In the genomic region with DNA sequence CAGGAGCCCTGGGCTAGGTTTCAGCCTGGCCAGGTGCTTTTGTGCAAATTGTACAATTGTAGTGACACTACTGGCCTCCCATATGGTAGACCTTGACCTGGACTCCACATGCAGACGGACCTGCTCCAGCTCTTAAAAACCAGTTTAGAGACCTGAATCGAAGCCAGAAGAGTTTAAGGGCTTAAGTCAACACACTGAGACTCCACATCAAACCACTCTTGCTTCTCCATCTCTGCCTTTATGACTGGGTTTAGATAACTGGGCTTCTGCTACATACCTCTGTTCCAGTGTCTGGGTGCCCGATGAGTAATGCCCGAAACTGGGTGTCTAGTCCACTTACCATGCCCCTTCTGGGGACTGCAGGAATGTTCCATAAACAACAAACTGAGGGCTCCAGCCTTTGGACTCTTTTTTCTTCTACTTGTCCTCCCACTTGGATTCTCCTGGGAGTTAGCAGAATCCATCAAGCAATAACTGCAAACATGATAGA, we compare ENCODE assay signal across 13 cellular contexts. TPM values are rescaled to one million over a fixed set of nuclear protein-coding genes. Genes with fewer than 3 reads are reported as not detected.
DNase-seq lines count a peak whose midpoint lies in the region; ATAC-seq, FAIRE-seq and TF ChIP-seq lines count a peak whose summit lies in the region.
"Had no signal": no experiment of that assay in that cellular context is flagged by ENCODE, and none has a peak within 500 bp of the region (broad histone marks: within the 10 kb centered on the region; RNA-seq: fewer than 3 reads in every experiment).

No MANE protein-coding gene starts in this region.

- no peak for TF ChIP-seq CTCF in K562 (IDR thresholded peaks at IDR 0.05 in 2 of 3, conservative IDR thresholded peaks at IDR 0.05 in 1 of 3; ENCODE audit: insufficient read depth in 2 of 3, low read depth in 1 of 3, low read length in 3 of 3)
- TF ChIP-seq CTCF in lower lobe of right lung (IDR thresholded peaks at IDR 0.05), result no peak

- no peaks in the 10 kb centered on the region for H3K4me1 Mint-ChIP-seq in stimulated activated naive B cell treated with anti-CD40 and anti-IgM and Interleukin-4, amounts not matched to agents 10 μg/mL and 1 μg/mL and 100 μg/mL, for 72 hours

- WGBS in K562 (ENCODE audit: insufficient coverage, low coverage, missing lambda C conversion rate), result 40% methylated on average over 4 of the region's 4 CpGs

- H3K4me3 ChIP-seq in K562 (no peak overlapping the region), lower lobe of right lung (no peak overlapping the region)
- H3K4me3 ChIP-seq: BLaER1, ovary had no signal

- 0 out of 2 replicates have a peak overlapping the region, but pooled peaks have one; percentile 21 for H2AFZ ChIP-seq in K562 (ENCODE audit: low read depth, low read length)

- H3K36me3 Mint-ChIP-seq in stimulated activated naive B cell treated with anti-CD40 and anti-IgM and Interleukin-4, amounts not matched to agents 10 μg/mL and 1 μg/mL and 100 μg/mL, for 72 hours, result no peaks in the 10 kb centered on the region

- peak; percentile 26 for DNase-seq in stimulated activated CD4-positive, alpha-beta T cell treated with anti-CD3 and anti-CD28 coated beads, Interleukin-15, amount 100 ng/mL, for 24 hours
- DNase-seq in stimulated activated CD4-positive, alpha-beta T cell treated with anti-CD3 and anti-CD28 coated beads, Interleukin-12 subunit alpha, Interleukin-12 subunit beta, amount 100 ng/mL, for 4 hours, result no peak
- DNase-seq in K562 (ENCODE audit: extremely low read depth in 1 of 4, low spot score in 3 of 4) (no peak), lower lobe of right lung (no peak), epidermal melanocyte (ENCODE audit: insufficient read length, low spot score) (no peak)
- no peak for DNase-seq in stimulated activated naive B cell treated with anti-CD40 and anti-IgM and Interleukin-4, amounts not matched to agents 10 μg/mL and 1 μg/mL and 100 μg/mL, for 72 hours
- no peak for DNase-seq in effector CD4-positive, alpha-beta T cell
- DNase-seq: NCI-H1092, ovary, Right ventricle myocardium superior had no signal

- no peaks in the 10 kb centered on the region for H3K36me3 ChIP-seq in K562 (ENCODE audit: control insufficient read depth, insufficient read depth, low read length)
- H3K36me3 ChIP-seq in lower lobe of right lung, result no peaks in the 10 kb centered on the region
- H3K36me3 ChIP-seq: BLaER1, ovary had no signal

- H3K27me3 ChIP-seq in K562 (ENCODE audit: control insufficient read depth in 2 of 2, insufficient read depth in 2 of 2, low read length in 2 of 2), result no peaks in the 10 kb centered on the region
- H3K27me3 ChIP-seq in lower lobe of right lung (ENCODE audit: low read depth), result no peaks in the 10 kb centered on the region
- H3K27me3 ChIP-seq: BLaER1, ovary had no signal

- H3K9me3 Mint-ChIP-seq in stimulated activated naive B cell treated with anti-CD40 and anti-IgM and Interleukin-4, amounts not matched to agents 10 μg/mL and 1 μg/mL and 100 μg/mL, for 72 hours, result no peaks in the 10 kb centered on the region

- no peak for FAIRE-seq in K562 (lab: Jason Lieb, UNC)

- H3K79me2 ChIP-seq in K562 (ENCODE audit: control insufficient read depth, insufficient read depth, low read length), result no peaks in the 10 kb centered on the region

- CTCF ChIA-PET in K562 (lab: Yijun Ruan, JAX; ENCODE audit: low intra/inter-chr PET ratio), result no interaction called here

- no peak for TF ChIP-seq RAD21 in K562 (CRISPR knock-in tag; conservative IDR thresholded peaks at IDR 0.05 in 1 of 2, IDR thresholded peaks at IDR 0.05 in 1 of 2)

- H3K4me1 ChIP-seq in K562 (replicated peaks in 1 of 2; ENCODE audit: control insufficient read depth in 2 of 2, insufficient read depth in 2 of 2, low read length in 2 of 2) (peaks cover 0 to 2% of the 10 kb centered on the region in 2 experiments; a peak in 3 of 5 replicates), lower lobe of right lung (peaks cover 56% of the 10 kb centered on the region)

- H4K20me1 ChIP-seq in K562 (replicated peaks; ENCODE audit: control insufficient read depth, insufficient read depth, low read length), result no peaks in the 10 kb centered on the region
- H4K20me1 ChIP-seq: BLaER1 had no signal

- in situ Hi-C loops in K562 (cut with MboI), result no loop called here

- intact Hi-C loops in K562 (cut with micrococcal nuclease), result no loop called here
- intact Hi-C loops in lower lobe of right lung (cut with DNase I), result no loop called here

- H3K4me2 ChIP-seq in K562 (ENCODE audit: insufficient read depth, low read length), result no peak overlapping the region
- H3K4me2 ChIP-seq: BLaER1 had no signal

- no peak for TF ChIP-seq EP300 in K562 (IDR thresholded peaks at IDR 0.05; ENCODE audit: low read length)

- H3K27ac Mint-ChIP-seq in stimulated activated naive B cell treated with anti-CD40 and anti-IgM and Interleukin-4, amounts not matched to agents 10 μg/mL and 1 μg/mL and 100 μg/mL, for 72 hours, result no peak overlapping the region

- H3K27ac ChIP-seq in K562 (ENCODE audit: extremely low read depth, low read depth, low read length), result no peak overlapping the region
- peak overlapping the region; percentile 70 for H3K27ac ChIP-seq in lower lobe of right lung
- H3K27ac ChIP-seq: BLaER1 had no signal

- H3K4me3 Mint-ChIP-seq in stimulated activated naive B cell treated with anti-CD40 and anti-IgM and Interleukin-4, amounts not matched to agents 10 μg/mL and 1 μg/mL and 100 μg/mL, for 72 hours, result no peak overlapping the region

- TF ChIP-seq POLR2A in K562 (conservative IDR thresholded peaks at IDR 0.05), result no peak

- no TSS peak for BruUV-seq in K562 (replicated peaks; lab: Mats Ljungman, UMichigan)

- H3K9me1 ChIP-seq in K562 (ENCODE audit: control insufficient read depth, insufficient read depth, low read length), result no peaks in the 10 kb centered on the region

- H3K27me3 Mint-ChIP-seq in stimulated activated naive B cell treated with anti-CD40 and anti-IgM and Interleukin-4, amounts not matched to agents 10 μg/mL and 1 μg/mL and 100 μg/mL, for 72 hours, result no peaks in the 10 kb centered on the region

- ATAC-seq in K562, result no peak; the same call in 2 of the 3 replicates
- ATAC-seq in lower lobe of right lung, result peak; percentile 49 to 64
- ATAC-seq in stimulated activated naive B cell treated with anti-CD40 and anti-IgM and Interleukin-4, amounts not matched to agents 10 μg/mL and 1 μg/mL and 100 μg/mL, for 72 hours (replicated peaks), result no peak
- ATAC-seq in GM21717 (IDR thresholded peaks at IDR 0.05; ENCODE audit: unreplicated experiment), result no peak

- H3K9me3 ChIP-seq in K562 (replicated peaks; ENCODE audit: control insufficient read depth, insufficient read depth, low read depth, low read length) (no peaks in the 10 kb centered on the region), lower lobe of right lung (no peaks in the 10 kb centered on the region)
- H3K9me3 ChIP-seq: BLaER1, ovary had no signal

- POLR2A ChIA-PET in K562 (lab: Yijun Ruan, JAX), result interaction anchor here (0.6 kb wide), 2 partner anchors 158 to 697 kb away, joined by 3 to 4 read pairs; no protein-coding TSS in a partner anchor

- no peak overlapping the region for H3K9ac ChIP-seq in K562 (ENCODE audit: insufficient read depth in 1 of 2, low read depth in 2 of 2, low read length in 2 of 2)
- H3K9ac ChIP-seq: BLaER1 had no signal

TF ChIP-seq in K562, 482 proteins besides CTCF, POLR2A, EP300 and RAD21:
- TF ChIP-seq ZKSCAN8 (CRISPR knock-in tag; IDR thresholded peaks at IDR 0.05) (no peak), RBM25 (IDR thresholded peaks at IDR 0.05; ENCODE audit: low read depth, low read length, severe bottlenecking) (no peak), ZNF75A (CRISPR knock-in tag; IDR thresholded peaks at IDR 0.05) (no peak), XRCC5 (IDR thresholded peaks at IDR 0.05; ENCODE audit: low read depth, low read length) (no peak), NFE2L1 (tag; IDR thresholded peaks at IDR 0.05; ENCODE audit: borderline replicate concordance, low read depth) (no peak), TFAM (CRISPR knock-in tag; conservative IDR thresholded peaks at IDR 0.05) (no peak), RFX1 (IDR thresholded peaks at IDR 0.05) (no peak)
- TF ChIP-seq, protein P1, sequence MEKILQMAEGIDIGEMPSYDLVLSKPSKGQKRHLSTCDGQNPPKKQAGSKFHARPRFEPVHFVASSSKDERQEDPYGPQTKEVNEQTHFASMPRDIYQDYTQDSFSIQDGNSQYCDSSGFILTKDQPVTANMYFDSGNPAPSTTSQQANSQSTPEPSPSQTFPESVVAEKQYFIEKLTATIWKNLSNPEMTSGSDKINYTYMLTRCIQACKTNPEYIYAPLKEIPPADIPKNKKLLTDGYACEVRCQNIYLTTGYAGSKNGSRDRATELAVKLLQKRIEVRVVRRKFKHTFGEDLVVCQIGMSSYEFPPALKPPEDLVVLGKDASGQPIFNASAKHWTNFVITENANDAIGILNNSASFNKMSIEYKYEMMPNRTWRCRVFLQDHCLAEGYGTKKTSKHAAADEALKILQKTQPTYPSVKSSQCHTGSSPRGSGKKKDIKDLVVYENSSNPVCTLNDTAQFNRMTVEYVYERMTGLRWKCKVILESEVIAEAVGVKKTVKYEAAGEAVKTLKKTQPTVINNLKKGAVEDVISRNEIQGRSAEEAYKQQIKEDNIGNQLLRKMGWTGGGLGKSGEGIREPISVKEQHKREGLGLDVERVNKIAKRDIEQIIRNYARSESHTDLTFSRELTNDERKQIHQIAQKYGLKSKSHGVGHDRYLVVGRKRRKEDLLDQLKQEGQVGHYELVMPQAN (IDR thresholded peaks at IDR 0.05; ENCODE audit: borderline replicate concordance), result no peak
TF ChIP-seq in K562: peak in this region for 0.

RNA-seq across cellular contexts. Expression of gene TMEM212, which starts 32.8 kb away (rescaled TPM):
- not detected in 2 replicates for total RNA-seq in K562 (2011; cell fraction: chromatin; rRNA removed; ENCODE audit: low replicate concordance)
- not detected in 2 replicates for total RNA-seq in K562 (2011; cell fraction: nucleolus; rRNA removed)
- not detected in 2 replicates for total RNA-seq in K562 (2011; cell fraction: nucleoplasm; rRNA removed)
- total RNA-seq in K562 (2014; rRNA removed) (not detected in 2 replicates), K562 (2014; rRNA removed; fragmentation: Illumina TruSeq; extraction: Trizol) (not detected in 2 replicates), K562 (2015; rRNA removed; fragmentation: Illumina TruSeq; extraction: Trizol) (not detected in 2 replicates), K562 (2021) (not detected in 2 replicates), lower lobe of right lung (5.2 TPM)
- polyA plus RNA-seq in K562 (2011; rRNA removed) (not detected in 2 replicates), K562 (2014; fragmentation: Illumina TruSeq; extraction: Trizol) (not detected in 2 replicates), K562 (2014; fragmentation: Nextera tagmentation; extraction: Ambion mirVana) (not detected), K562 (2014; rRNA removed) (not detected in 2 replicates)
- polyA plus RNA-seq in K562 (2011; cell fraction: cytosol; rRNA removed), result not detected in 2 replicates
- not detected in 2 replicates for polyA plus RNA-seq in K562 (2011; cell fraction: nucleus; rRNA removed)
- polyA plus RNA-seq in K562 (2012), result not detected in 2 replicates
- not detected in 2 replicates for polyA minus RNA-seq in K562 (2011; rRNA and poly(A)+ RNA removed)
- polyA minus RNA-seq in K562 (2011; cell fraction: cytosol; rRNA and poly(A)+ RNA removed), result not detected in 2 replicates
- polyA minus RNA-seq in K562 (2011; cell fraction: nucleus; rRNA and poly(A)+ RNA removed), result not detected in 2 replicates
- total RNA-seq: cardiac septum, Right ventricle myocardium superior had no signal
- polyA plus RNA-seq: ovary had no signal

Comparison
In these comparisons a context has a peak if more than half of its experiments do, and no peak if none do; other contexts are left out.
1. ATAC-seq: peak in lower lobe of right lung (2 of 2); none in K562 (single experiment), stimulated activated naive B cell treated with anti-CD40 and anti-IgM and Interleukin-4, amounts not matched to agents 10 μg/mL and 1 μg/mL and 100 μg/mL, for 72 hours (0 of 2) and GM21717 (single experiment).